ENCODE assay signal across 1 cellular context in the genomic region with DNA sequence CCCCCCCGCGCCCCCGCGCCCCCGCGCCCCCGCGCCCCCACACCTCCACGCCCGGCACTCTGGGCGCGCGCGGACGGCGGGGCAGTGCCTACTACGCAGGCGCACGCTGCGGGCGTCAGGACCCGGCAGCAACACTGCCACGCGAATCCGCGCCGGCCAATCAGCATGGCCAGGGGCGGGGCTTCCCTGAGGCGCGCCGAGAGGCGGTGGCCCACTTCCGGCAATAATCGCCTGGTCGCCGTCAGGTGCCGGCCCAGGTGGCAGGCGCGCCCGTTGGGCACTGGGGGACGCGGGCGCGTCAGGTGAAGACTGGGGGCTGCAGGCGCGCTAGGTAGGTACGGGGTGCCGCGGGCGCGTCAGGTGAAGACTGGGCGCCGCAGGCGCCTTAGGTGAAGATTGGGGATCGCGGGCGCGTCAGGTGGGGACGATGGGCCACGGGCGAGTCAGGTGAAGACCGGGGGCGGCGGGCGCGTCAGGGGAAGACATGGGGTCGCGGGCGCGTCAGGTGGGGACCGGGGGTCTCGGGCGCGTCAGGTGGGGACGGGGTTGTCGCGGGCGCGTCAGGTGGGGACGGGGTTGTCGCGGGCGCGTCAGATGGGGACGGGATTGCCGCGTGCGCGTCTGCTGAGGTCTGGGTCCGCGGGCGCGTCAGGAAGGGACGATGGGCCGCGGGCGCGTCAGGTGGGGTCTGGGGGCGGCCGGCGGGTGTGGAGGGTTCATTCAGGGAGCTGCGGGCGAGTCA.
A peak's percentile ranks its signal among the peaks of the same experiment; 100 is the strongest.
TF ChIP-seq lines count a peak whose summit lies in the region.

No MANE protein-coding gene starts in this region.

TF ChIP-seq in HepG2, 621 proteins besides CTCF, POLR2A, EP300 and RAD21 (continued from another document and continues in another):
- TF ChIP-seq, protein P1, sequence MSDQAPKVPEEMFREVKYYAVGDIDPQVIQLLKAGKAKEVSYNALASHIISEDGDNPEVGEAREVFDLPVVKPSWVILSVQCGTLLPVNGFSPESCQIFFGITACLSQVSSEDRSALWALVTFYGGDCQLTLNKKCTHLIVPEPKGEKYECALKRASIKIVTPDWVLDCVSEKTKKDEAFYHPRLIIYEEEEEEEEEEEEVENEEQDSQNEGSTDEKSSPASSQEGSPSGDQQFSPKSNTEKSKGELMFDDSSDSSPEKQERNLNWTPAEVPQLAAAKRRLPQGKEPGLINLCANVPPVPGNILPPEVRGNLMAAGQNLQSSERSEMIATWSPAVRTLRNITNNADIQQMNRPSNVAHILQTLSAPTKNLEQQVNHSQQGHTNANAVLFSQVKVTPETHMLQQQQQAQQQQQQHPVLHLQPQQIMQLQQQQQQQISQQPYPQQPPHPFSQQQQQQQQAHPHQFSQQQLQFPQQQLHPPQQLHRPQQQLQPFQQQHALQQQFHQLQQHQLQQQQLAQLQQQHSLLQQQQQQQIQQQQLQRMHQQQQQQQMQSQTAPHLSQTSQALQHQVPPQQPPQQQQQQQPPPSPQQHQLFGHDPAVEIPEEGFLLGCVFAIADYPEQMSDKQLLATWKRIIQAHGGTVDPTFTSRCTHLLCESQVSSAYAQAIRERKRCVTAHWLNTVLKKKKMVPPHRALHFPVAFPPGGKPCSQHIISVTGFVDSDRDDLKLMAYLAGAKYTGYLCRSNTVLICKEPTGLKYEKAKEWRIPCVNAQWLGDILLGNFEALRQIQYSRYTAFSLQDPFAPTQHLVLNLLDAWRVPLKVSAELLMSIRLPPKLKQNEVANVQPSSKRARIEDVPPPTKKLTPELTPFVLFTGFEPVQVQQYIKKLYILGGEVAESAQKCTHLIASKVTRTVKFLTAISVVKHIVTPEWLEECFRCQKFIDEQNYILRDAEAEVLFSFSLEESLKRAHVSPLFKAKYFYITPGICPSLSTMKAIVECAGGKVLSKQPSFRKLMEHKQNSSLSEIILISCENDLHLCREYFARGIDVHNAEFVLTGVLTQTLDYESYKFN (CRISPR knock-in tag; conservative IDR thresholded peaks at IDR 0.05): peak; percentile 43; the same call in 1 of the 2 replicates
- TF ChIP-seq NONO (IDR thresholded peaks at IDR 0.05): no peak
- peak; percentile 81 for TF ChIP-seq NONO (CRISPR knock-in tag; conservative IDR thresholded peaks at IDR 0.05)
- TF ChIP-seq, protein P2, sequence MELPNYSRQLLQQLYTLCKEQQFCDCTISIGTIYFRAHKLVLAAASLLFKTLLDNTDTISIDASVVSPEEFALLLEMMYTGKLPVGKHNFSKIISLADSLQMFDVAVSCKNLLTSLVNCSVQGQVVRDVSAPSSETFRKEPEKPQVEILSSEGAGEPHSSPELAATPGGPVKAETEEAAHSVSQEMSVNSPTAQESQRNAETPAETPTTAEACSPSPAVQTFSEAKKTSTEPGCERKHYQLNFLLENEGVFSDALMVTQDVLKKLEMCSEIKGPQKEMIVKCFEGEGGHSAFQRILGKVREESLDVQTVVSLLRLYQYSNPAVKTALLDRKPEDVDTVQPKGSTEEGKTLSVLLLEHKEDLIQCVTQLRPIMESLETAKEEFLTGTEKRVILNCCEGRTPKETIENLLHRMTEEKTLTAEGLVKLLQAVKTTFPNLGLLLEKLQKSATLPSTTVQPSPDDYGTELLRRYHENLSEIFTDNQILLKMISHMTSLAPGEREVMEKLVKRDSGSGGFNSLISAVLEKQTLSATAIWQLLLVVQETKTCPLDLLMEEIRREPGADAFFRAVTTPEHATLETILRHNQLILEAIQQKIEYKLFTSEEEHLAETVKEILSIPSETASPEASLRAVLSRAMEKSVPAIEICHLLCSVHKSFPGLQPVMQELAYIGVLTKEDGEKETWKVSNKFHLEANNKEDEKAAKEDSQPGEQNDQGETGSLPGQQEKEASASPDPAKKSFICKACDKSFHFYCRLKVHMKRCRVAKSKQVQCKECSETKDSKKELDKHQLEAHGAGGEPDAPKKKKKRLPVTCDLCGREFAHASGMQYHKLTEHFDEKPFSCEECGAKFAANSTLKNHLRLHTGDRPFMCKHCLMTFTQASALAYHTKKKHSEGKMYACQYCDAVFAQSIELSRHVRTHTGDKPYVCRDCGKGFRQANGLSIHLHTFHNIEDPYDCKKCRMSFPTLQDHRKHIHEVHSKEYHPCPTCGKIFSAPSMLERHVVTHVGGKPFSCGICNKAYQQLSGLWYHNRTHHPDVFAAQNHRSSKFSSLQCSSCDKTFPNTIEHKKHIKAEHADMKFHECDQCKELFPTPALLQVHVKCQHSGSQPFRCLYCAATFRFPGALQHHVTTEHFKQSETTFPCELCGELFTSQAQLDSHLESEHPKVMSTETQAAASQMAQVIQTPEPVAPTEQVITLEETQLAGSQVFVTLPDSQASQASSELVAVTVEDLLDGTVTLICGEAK (IDR thresholded peaks at IDR 0.05): no peak
- TF ChIP-seq, protein P2 (CRISPR knock-in tag; IDR thresholded peaks at IDR 0.05): peak; percentile 66; the same call in 1 of the 2 replicates
- peak; percentile 79 for TF ChIP-seq SP2 (CRISPR knock-in tag; IDR thresholded peaks at IDR 0.05)
- peak; percentile 75 for TF ChIP-seq ELF3 (CRISPR knock-in tag; IDR thresholded peaks at IDR 0.05)
- TF ChIP-seq TAF1 (CRISPR knock-in tag; IDR thresholded peaks at IDR 0.05): peak; percentile 80
- peak; percentile 66; the same call in 1 of the 2 replicates for TF ChIP-seq ZNF713 (CRISPR knock-in tag; IDR thresholded peaks at IDR 0.05)
- TF ChIP-seq NR2C2 (CRISPR knock-in tag; IDR thresholded peaks at IDR 0.05; ENCODE audit: borderline replicate concordance): peak; percentile 53; the same call in 1 of the 2 replicates
- peak; percentile 79 for TF ChIP-seq ARNTL (CRISPR knock-in tag; IDR thresholded peaks at IDR 0.05)
- TF ChIP-seq, protein P3, sequence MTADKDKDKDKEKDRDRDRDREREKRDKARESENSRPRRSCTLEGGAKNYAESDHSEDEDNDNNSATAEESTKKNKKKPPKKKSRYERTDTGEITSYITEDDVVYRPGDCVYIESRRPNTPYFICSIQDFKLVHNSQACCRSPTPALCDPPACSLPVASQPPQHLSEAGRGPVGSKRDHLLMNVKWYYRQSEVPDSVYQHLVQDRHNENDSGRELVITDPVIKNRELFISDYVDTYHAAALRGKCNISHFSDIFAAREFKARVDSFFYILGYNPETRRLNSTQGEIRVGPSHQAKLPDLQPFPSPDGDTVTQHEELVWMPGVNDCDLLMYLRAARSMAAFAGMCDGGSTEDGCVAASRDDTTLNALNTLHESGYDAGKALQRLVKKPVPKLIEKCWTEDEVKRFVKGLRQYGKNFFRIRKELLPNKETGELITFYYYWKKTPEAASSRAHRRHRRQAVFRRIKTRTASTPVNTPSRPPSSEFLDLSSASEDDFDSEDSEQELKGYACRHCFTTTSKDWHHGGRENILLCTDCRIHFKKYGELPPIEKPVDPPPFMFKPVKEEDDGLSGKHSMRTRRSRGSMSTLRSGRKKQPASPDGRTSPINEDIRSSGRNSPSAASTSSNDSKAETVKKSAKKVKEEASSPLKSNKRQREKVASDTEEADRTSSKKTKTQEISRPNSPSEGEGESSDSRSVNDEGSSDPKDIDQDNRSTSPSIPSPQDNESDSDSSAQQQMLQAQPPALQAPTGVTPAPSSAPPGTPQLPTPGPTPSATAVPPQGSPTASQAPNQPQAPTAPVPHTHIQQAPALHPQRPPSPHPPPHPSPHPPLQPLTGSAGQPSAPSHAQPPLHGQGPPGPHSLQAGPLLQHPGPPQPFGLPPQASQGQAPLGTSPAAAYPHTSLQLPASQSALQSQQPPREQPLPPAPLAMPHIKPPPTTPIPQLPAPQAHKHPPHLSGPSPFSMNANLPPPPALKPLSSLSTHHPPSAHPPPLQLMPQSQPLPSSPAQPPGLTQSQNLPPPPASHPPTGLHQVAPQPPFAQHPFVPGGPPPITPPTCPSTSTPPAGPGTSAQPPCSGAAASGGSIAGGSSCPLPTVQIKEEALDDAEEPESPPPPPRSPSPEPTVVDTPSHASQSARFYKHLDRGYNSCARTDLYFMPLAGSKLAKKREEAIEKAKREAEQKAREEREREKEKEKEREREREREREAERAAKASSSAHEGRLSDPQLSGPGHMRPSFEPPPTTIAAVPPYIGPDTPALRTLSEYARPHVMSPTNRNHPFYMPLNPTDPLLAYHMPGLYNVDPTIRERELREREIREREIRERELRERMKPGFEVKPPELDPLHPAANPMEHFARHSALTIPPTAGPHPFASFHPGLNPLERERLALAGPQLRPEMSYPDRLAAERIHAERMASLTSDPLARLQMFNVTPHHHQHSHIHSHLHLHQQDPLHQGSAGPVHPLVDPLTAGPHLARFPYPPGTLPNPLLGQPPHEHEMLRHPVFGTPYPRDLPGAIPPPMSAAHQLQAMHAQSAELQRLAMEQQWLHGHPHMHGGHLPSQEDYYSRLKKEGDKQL (CRISPR knock-in tag; IDR thresholded peaks at IDR 0.05; ENCODE audit: low read depth): peak; percentile 27; the same call in 1 of the 2 replicates
- TF ChIP-seq ZNF552 (CRISPR knock-in tag; IDR thresholded peaks at IDR 0.05; ENCODE audit: borderline replicate concordance): no peak
- TF ChIP-seq, protein P4, sequence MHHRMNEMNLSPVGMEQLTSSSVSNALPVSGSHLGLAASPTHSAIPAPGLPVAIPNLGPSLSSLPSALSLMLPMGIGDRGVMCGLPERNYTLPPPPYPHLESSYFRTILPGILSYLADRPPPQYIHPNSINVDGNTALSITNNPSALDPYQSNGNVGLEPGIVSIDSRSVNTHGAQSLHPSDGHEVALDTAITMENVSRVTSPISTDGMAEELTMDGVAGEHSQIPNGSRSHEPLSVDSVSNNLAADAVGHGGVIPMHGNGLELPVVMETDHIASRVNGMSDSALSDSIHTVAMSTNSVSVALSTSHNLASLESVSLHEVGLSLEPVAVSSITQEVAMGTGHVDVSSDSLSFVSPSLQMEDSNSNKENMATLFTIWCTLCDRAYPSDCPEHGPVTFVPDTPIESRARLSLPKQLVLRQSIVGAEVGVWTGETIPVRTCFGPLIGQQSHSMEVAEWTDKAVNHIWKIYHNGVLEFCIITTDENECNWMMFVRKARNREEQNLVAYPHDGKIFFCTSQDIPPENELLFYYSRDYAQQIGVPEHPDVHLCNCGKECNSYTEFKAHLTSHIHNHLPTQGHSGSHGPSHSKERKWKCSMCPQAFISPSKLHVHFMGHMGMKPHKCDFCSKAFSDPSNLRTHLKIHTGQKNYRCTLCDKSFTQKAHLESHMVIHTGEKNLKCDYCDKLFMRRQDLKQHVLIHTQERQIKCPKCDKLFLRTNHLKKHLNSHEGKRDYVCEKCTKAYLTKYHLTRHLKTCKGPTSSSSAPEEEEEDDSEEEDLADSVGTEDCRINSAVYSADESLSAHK (CRISPR knock-in tag; IDR thresholded peaks at IDR 0.05; ENCODE audit: borderline replicate concordance): no peak
- no peak for TF ChIP-seq SIX4 (CRISPR knock-in tag; IDR thresholded peaks at IDR 0.05)
- peak; percentile 69 for TF ChIP-seq HNRNPLL (IDR thresholded peaks at IDR 0.05; ENCODE audit: low read depth, low read length, poor library complexity, severe bottlenecking)
- TF ChIP-seq SAP130 (CRISPR knock-in tag; IDR thresholded peaks at IDR 0.05; ENCODE audit: low read depth): peak; percentile 100
- TF ChIP-seq FOXO1 (CRISPR knock-in tag; IDR thresholded peaks at IDR 0.05): peak; percentile 74
- TF ChIP-seq, protein P5, sequence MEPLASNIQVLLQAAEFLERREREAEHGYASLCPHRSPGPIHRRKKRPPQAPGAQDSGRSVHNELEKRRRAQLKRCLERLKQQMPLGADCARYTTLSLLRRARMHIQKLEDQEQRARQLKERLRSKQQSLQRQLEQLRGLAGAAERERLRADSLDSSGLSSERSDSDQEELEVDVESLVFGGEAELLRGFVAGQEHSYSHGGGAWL (CRISPR knock-in tag; IDR thresholded peaks at IDR 0.05): peak; percentile 85
- TF ChIP-seq, protein P6, sequence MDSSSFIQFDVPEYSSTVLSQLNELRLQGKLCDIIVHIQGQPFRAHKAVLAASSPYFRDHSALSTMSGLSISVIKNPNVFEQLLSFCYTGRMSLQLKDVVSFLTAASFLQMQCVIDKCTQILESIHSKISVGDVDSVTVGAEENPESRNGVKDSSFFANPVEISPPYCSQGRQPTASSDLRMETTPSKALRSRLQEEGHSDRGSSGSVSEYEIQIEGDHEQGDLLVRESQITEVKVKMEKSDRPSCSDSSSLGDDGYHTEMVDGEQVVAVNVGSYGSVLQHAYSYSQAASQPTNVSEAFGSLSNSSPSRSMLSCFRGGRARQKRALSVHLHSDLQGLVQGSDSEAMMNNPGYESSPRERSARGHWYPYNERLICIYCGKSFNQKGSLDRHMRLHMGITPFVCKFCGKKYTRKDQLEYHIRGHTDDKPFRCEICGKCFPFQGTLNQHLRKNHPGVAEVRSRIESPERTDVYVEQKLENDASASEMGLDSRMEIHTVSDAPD (CRISPR knock-in tag; IDR thresholded peaks at IDR 0.05): no peak
